ENCODE assay signal across 11 cellular contexts in the genomic region with DNA sequence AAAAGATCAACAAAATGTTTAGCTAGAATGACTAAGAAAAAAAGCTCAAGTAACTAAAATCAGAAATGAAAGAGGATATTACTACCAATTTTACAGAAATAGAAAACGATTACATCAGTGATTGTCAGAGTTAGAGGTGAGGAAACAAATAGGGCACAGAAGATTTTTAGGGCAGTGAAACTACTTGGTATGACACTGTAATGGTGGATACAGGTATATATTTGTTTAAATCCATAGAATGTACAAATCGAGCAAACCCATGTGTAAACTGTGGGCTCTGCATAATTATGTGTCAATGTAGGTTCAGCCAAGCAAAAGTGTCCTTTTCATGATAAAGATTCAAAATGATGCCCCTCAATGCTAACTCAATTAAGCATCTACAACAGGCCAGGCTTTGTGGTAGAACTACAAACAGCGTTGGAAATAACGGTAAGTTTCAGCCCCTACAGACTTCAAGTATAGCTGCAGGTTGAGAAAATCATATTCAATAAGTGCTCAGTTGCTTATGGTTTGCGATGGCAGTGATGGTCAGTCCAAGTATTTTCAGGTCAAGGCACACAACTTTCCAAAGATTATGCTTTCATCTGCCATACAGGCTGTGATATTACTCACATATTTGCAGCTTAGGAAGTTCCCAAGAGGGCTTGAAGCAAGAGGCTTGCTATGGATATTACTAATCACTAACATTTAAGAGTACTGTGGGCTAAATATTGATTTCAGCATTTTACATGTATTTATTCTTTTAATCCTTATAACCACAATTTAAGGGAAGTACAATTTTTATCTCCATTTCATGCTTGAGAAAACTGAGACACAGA.
DNase-seq lines count a peak whose midpoint lies in the region; ATAC-seq and TF ChIP-seq lines count a peak whose summit lies in the region.
"Had no signal": no experiment of that assay in that cellular context is flagged by ENCODE, and none has a peak within 500 bp of the region (broad histone marks: within the 10 kb centered on the region; RNA-seq: fewer than 3 reads in every experiment).

No MANE protein-coding gene starts in this region.

- H3K27me3 ChIP-seq in lower lobe of right lung (ENCODE audit: low read depth): no peaks in the 10 kb centered on the region

- H3K27ac ChIP-seq in lower lobe of right lung: no peak overlapping the region

- peak; percentile 74 for DNase-seq in CD1c-positive myeloid dendritic cell (ENCODE audit: extremely low spot score)
- DNase-seq in lower lobe of right lung: no peak
- DNase-seq in cerebellar nuclear complex (lab: John Stamatoyannopoulos, UW): no peak
- DNase-seq in HuH-7 (ENCODE audit: low spot score): no peak
- no peak for DNase-seq in mucosa of descending colon
- DNase-seq: dermis blood vessel endothelial cell, glutamatergic neuron, NCI-H2227 treated with DMSO at 0.1 percent for 48 hours had no signal

- no peak for TF ChIP-seq CTCF in lower lobe of right lung (IDR thresholded peaks at IDR 0.05)
- TF ChIP-seq CTCF in mucosa of descending colon (IDR thresholded peaks at IDR 0.05): no peak

- no peaks in the 10 kb centered on the region for H3K36me3 ChIP-seq in lower lobe of right lung
- H3K36me3 ChIP-seq in mucosa of descending colon (ENCODE audit: low read depth): no peaks in the 10 kb centered on the region

- H3K9me3 ChIP-seq in lower lobe of right lung (peaks cover 14% of the 10 kb centered on the region), mucosa of descending colon (peaks cover 10% of the 10 kb centered on the region)

- ATAC-seq in GM18907 (IDR thresholded peaks at IDR 0.05; ENCODE audit: unreplicated experiment) (peak; percentile 40), HG02759 (IDR thresholded peaks at IDR 0.05; ENCODE audit: unreplicated experiment) (peak; percentile 41), HG03575 (IDR thresholded peaks at IDR 0.05; ENCODE audit: extremely low read depth, insufficient number of reproducible peaks, low FRiP score, unreplicated experiment) (peak; percentile 29), lower lobe of right lung (no peak), mucosa of descending colon (no peak)

- H3K4me1 ChIP-seq in lower lobe of right lung (no peaks in the 10 kb centered on the region), mucosa of descending colon (ENCODE audit: low read depth) (no peaks in the 10 kb centered on the region)

- intact Hi-C loops in lower lobe of right lung (cut with DNase I): no loop called here
- intact Hi-C loops in mucosa of descending colon (cut with DNase I, micrococcal nuclease): no loop called here

- H3K4me3 ChIP-seq in lower lobe of right lung (no peak overlapping the region), mucosa of descending colon (no peak overlapping the region)

Comparison
In these comparisons a context has a peak if more than half of its experiments do, and no peak if none do; other contexts are left out.
1. ATAC-seq: peak in GM18907 (single experiment), HG02759 (single experiment) and HG03575 (single experiment); none in lower lobe of right lung (0 of 2) and mucosa of descending colon (single experiment).